ENCODE assay signal across 1 cellular context in the genomic region with DNA sequence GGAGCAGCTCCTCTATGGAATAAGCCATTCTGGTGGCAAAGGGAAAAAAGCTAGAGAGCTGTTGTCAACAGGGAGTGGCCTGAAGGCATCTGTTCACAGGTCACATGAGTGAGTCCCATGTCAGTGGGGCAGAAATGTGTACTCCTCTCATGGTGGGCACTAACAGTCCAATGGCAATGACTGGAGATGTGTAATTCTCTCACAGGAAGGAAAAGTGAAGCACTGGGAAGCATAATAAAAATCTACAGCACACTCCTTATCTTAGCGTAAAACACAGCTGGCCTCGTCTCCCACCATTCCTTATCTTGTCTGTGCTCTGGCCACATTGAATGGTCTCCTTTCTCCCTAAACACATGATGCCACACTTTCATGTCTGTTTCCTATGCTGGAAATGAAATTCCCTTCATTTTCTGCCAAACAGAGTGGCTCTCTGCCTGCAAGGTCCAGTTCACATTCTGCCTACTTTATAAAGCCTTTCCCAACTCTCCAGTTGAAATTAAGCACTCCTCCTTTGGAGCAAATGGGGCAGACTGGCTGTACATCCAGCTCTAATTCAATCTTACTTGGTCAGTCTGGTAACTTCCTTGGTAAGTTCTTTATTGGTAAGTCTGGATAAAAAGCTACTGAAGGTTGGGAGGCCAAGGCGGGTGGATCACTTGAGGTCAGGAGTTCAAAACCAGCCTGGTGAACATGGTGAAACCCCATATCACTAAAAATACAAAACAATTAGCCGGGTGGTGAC.
TF ChIP-seq lines count a peak whose summit lies in the region.

No MANE protein-coding gene starts in this region.

TF ChIP-seq in K562, 482 proteins besides CTCF, POLR2A, EP300 and RAD21 (continued from another document):
- TF ChIP-seq ZNF140 (CRISPR knock-in tag; IDR thresholded peaks at IDR 0.05) (no peak), DIDO1 (tag; IDR thresholded peaks at IDR 0.05; ENCODE audit: low read depth) (no peak), SP1 (CRISPR knock-in tag; IDR thresholded peaks at IDR 0.05) (no peak)
